In the genomic region with DNA sequence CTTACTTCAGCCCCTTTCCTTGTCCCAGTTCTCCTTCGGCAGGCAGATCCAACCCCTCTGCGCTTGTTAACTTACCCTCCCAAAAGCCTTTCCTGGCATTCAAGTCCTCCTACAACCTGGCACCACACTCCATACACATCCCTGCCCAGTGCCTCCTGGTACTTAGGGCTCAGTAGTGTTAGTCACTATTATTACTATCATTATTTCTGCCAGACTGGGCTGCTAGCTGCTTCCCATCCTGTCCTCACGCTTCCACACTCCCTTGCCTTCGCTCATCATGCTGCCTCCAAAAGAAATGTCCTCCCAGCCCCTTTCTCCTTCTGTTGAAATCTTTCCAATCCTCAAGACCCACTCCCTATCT, we compare ENCODE assay signal across 10 cellular contexts. TPM values are rescaled to one million over a fixed set of nuclear protein-coding genes. Genes with fewer than 3 reads are reported as not detected.
DNase-seq lines count a peak whose midpoint lies in the region; ATAC-seq and TF ChIP-seq lines count a peak whose summit lies in the region.
"Had no signal": no experiment of that assay in that cellular context is flagged by ENCODE, and none has a peak within 500 bp of the region (broad histone marks: within the 10 kb centered on the region; RNA-seq: fewer than 3 reads in every experiment).

No MANE protein-coding gene starts in this region.

- H2AFZ ChIP-seq in mesenchymal stem cell (ENCODE audit: low read depth, low read length), result peak overlapping the region; percentile 10

- 91 to 96% methylated on average over 4 of the region's 4 CpGs for WGBS in body of pancreas, 2 donors
- 79% methylated on average over 2 of the region's 4 CpGs for WGBS in mesenchymal stem cell
- 89 to 94% methylated on average over 2 to 4 of the region's 4 CpGs for WGBS in transverse colon (ENCODE audit: low coverage in 1 of 2), 2 donors

- H3K4me3 ChIP-seq in body of pancreas (no peak overlapping the region), mesenchymal stem cell (ENCODE audit: insufficient read depth in 1 of 2, low read depth in 1 of 2, low read length in 2 of 2) (peak overlapping the region in 1 of 2 experiments; percentile 93), transverse colon (no peak overlapping the region)

- POLR2A ChIA-PET in activated CD8-positive, alpha-beta T cell treated with anti-CD3 and anti-CD28 coated beads for 36 hours (lab: Charles Lee), result interaction anchor here (0.8 to 37.9 kb wide), 3 partner anchors 13 to 39 kb away, joined by 3 to 904 read pairs (median 81); no protein-coding TSS in a partner anchor
- POLR2A ChIA-PET in activated CD8-positive, alpha-beta T cell treated with anti-CD3 and anti-CD28 coated beads, Interleukin-2, amount 10 ng/mL, durations not matched to agents 7 days and 5 days (lab: Charles Lee), result interaction anchor here (1.9 to 20.2 kb wide), 3 partner anchors 9 to 15 kb away, joined by 9 to 642 read pairs (median 272); no protein-coding TSS in a partner anchor

- H3K14ac ChIP-seq in mesenchymal stem cell (ENCODE audit: low read length in 2 of 2), result peak overlapping the region in 1 of 2 experiments; percentile 69

- H4K91ac ChIP-seq in mesenchymal stem cell (ENCODE audit: low read length), result peak overlapping the region; percentile 86

- H4K8ac ChIP-seq in mesenchymal stem cell (ENCODE audit: low read length), result peak overlapping the region; percentile 88

- peak overlapping the region; percentile 99 for H3K27ac Mint-ChIP-seq in activated CD8-positive, alpha-beta T cell treated with anti-CD3 and anti-CD28 coated beads for 36 hours
- H3K27ac Mint-ChIP-seq in activated CD8-positive, alpha-beta T cell treated with anti-CD3 and anti-CD28 coated beads, Interleukin-2, amount 10 ng/mL, durations not matched to agents 7 days and 5 days, result no peak overlapping the region

- DNase-seq in activated CD8-positive, alpha-beta T cell treated with anti-CD3 and anti-CD28 coated beads for 36 hours, result no peak
- no peak for DNase-seq in activated CD8-positive, alpha-beta T cell treated with anti-CD3 and anti-CD28 coated beads, Interleukin-2, amount 10 ng/mL, durations not matched to agents 7 days and 5 days
- DNase-seq in body of pancreas (no peak), mesenchymal stem cell (no peak), transverse colon (no peak), T1000 (lab: John Stamatoyannopoulos, UW) (no peak), dedifferentiated amniotic fluid mesenchymal stem cell (ENCODE audit: extremely low spot score) (no peak), T-helper 9 cell (no peak)
- DNase-seq: BE2C, NCI-H526 had no signal

- H3K4me1 ChIP-seq in body of pancreas (peaks cover 57% of the 10 kb centered on the region), mesenchymal stem cell (ENCODE audit: control insufficient read depth, insufficient read depth, low read depth, low read length) (peaks cover 41% of the 10 kb centered on the region), transverse colon (peaks cover 37 to 78% (median 57%) of the 10 kb centered on the region in 4 donors)

- peak overlapping the region; percentile 81 to 95 (median 94) for H3K27ac ChIP-seq in body of pancreas
- H3K27ac ChIP-seq in mesenchymal stem cell (ENCODE audit: low read length, poor library complexity, severe bottlenecking), result peak overlapping the region; percentile 100
- H3K27ac ChIP-seq in transverse colon, result peak overlapping the region; percentile 93 to 97 (median 96)

- no peaks in the 10 kb centered on the region for H3K27me3 ChIP-seq in body of pancreas
- H3K27me3 ChIP-seq in mesenchymal stem cell (ENCODE audit: control insufficient read depth in 1 of 2, insufficient read depth in 1 of 2, low read length in 2 of 2), result no peaks in the 10 kb centered on the region
- no peaks in the 10 kb centered on the region for H3K27me3 ChIP-seq in transverse colon
- H3K27me3 ChIP-seq: BE2C had no signal

- peak overlapping the region; percentile 83 to 97 for H2BK12ac ChIP-seq in mesenchymal stem cell (ENCODE audit: low read length in 2 of 2)

- H3K79me1 ChIP-seq in mesenchymal stem cell (replicated peaks; ENCODE audit: low read length, poor library complexity, severe bottlenecking), result no peaks in the 10 kb centered on the region

- H2BK120ac ChIP-seq in mesenchymal stem cell (ENCODE audit: low read depth, low read length), result peak overlapping the region; percentile 97

- no peak for ATAC-seq in activated CD8-positive, alpha-beta T cell treated with anti-CD3 and anti-CD28 coated beads for 36 hours
- ATAC-seq in activated CD8-positive, alpha-beta T cell treated with anti-CD3 and anti-CD28 coated beads, Interleukin-2, amount 10 ng/mL, durations not matched to agents 7 days and 5 days, result no peak
- no peak for ATAC-seq in body of pancreas

- no peak for TF ChIP-seq EP300 in transverse colon (IDR thresholded peaks at IDR 0.05; ENCODE audit: low read depth)

- in situ Hi-C loops in transverse colon (cut with MboI; ENCODE audit: low pct_ligation_motif_present in 1 of 4, low pct_unique_long_range_greater_than_20kb in 1 of 4, low sequenced_read_pairs in 3 of 4), result no loop called here

- intact Hi-C loops in activated CD8-positive, alpha-beta T cell treated with anti-CD3 and anti-CD28 coated beads for 36 hours (cut with micrococcal nuclease), result no loop called here
- intact Hi-C loops in body of pancreas (cut with DNase I), result no loop called here
- intact Hi-C loops in transverse colon (cut with DNase I; ENCODE audit: low total_unique reads), result no loop called here

- peak overlapping the region; percentile 60 to 98 for H3K18ac ChIP-seq in mesenchymal stem cell (ENCODE audit: low read depth in 1 of 2, low read length in 2 of 2)

- TF ChIP-seq POLR2A in body of pancreas (IDR thresholded peaks at IDR 0.05), result no peak
- no peak for TF ChIP-seq POLR2A in transverse colon (IDR thresholded peaks at IDR 0.05)

- H2BK5ac ChIP-seq in mesenchymal stem cell (ENCODE audit: low read depth, low read length, poor library complexity, severe bottlenecking), result peak overlapping the region; percentile 94

- peak overlapping the region; percentile 99 for H3K9ac ChIP-seq in mesenchymal stem cell (ENCODE audit: low read length)

- peaks cover 56% of the 10 kb centered on the region for H3K4me1 Mint-ChIP-seq in activated CD8-positive, alpha-beta T cell treated with anti-CD3 and anti-CD28 coated beads for 36 hours (ENCODE audit: low read depth)
- H3K4me1 Mint-ChIP-seq in activated CD8-positive, alpha-beta T cell treated with anti-CD3 and anti-CD28 coated beads, Interleukin-2, amount 10 ng/mL, durations not matched to agents 7 days and 5 days (ENCODE audit: low read depth), result peaks cover 75% of the 10 kb centered on the region

- H2AK5ac ChIP-seq in mesenchymal stem cell (ENCODE audit: low read length, severe bottlenecking), result peak overlapping the region; percentile 99

- H3K9me3 Mint-ChIP-seq in activated CD8-positive, alpha-beta T cell treated with anti-CD3 and anti-CD28 coated beads for 36 hours, result no peaks in the 10 kb centered on the region
- no peaks in the 10 kb centered on the region for H3K9me3 Mint-ChIP-seq in activated CD8-positive, alpha-beta T cell treated with anti-CD3 and anti-CD28 coated beads, Interleukin-2, amount 10 ng/mL, durations not matched to agents 7 days and 5 days (ENCODE audit: insufficient read depth)

- TF ChIP-seq CTCF in activated CD8-positive, alpha-beta T cell treated with anti-CD3 and anti-CD28 coated beads for 36 hours (IDR thresholded peaks at IDR 0.05), result no peak
- TF ChIP-seq CTCF in body of pancreas (IDR thresholded peaks at IDR 0.05) (no peak), transverse colon (IDR thresholded peaks at IDR 0.05) (no peak)

- CTCF ChIA-PET in activated CD8-positive, alpha-beta T cell treated with anti-CD3 and anti-CD28 coated beads for 36 hours (lab: Charles Lee), result interaction anchor here (0.7 to 7.3 kb wide), 5 partner anchors 8 to 114 kb away, joined by 4 to 240 read pairs (median 4); no protein-coding TSS in a partner anchor
- CTCF ChIA-PET in activated CD8-positive, alpha-beta T cell treated with anti-CD3 and anti-CD28 coated beads, Interleukin-2, amount 10 ng/mL, durations not matched to agents 7 days and 5 days (lab: Charles Lee), result interaction anchor here (0.8 to 27.1 kb wide), 5 partner anchors 8 to 13 kb away, joined by 3 to 1049 read pairs (median 8); no protein-coding TSS in a partner anchor

- H3K4me3 Mint-ChIP-seq in activated CD8-positive, alpha-beta T cell treated with anti-CD3 and anti-CD28 coated beads for 36 hours, result peak overlapping the region; percentile 90
- H3K4me3 Mint-ChIP-seq in activated CD8-positive, alpha-beta T cell treated with anti-CD3 and anti-CD28 coated beads, Interleukin-2, amount 10 ng/mL, durations not matched to agents 7 days and 5 days, result no peak overlapping the region

- no peak overlapping the region for H3K23ac ChIP-seq in mesenchymal stem cell (ENCODE audit: low read length in 2 of 2)

- peak overlapping the region; percentile 93 to 94 for H3K4ac ChIP-seq in mesenchymal stem cell (ENCODE audit: low read depth in 1 of 2, low read length in 2 of 2)

- H3K27me3 Mint-ChIP-seq in activated CD8-positive, alpha-beta T cell treated with anti-CD3 and anti-CD28 coated beads for 36 hours, result no peaks in the 10 kb centered on the region
- H3K27me3 Mint-ChIP-seq in activated CD8-positive, alpha-beta T cell treated with anti-CD3 and anti-CD28 coated beads, Interleukin-2, amount 10 ng/mL, durations not matched to agents 7 days and 5 days (ENCODE audit: low read depth), result no peaks in the 10 kb centered on the region

- H3K36me3 ChIP-seq in body of pancreas (replicated peaks in 1 of 2; ENCODE audit: insufficient read depth in 1 of 2, low read depth in 2 of 2), result no peaks in the 10 kb centered on the region
- peaks cover 6% of the 10 kb centered on the region in 2 experiments for H3K36me3 ChIP-seq in mesenchymal stem cell (ENCODE audit: control insufficient read depth in 1 of 2, insufficient read depth in 2 of 2, low read depth in 1 of 2, low read length in 2 of 2)
- no peaks in the 10 kb centered on the region for H3K36me3 ChIP-seq in transverse colon
- H3K36me3 ChIP-seq: BE2C had no signal

- peak overlapping the region; percentile 93 for H2BK15ac ChIP-seq in mesenchymal stem cell (ENCODE audit: low read depth, poor library complexity, severe bottlenecking)

- H3K9me3 ChIP-seq in body of pancreas (no peaks in the 10 kb centered on the region), mesenchymal stem cell (ENCODE audit: control insufficient read depth, low read length) (no peaks in the 10 kb centered on the region), transverse colon (no peaks in the 10 kb centered on the region)
- H3K9me3 ChIP-seq: BE2C had no signal

- no peak overlapping the region for H3K4me2 ChIP-seq in mesenchymal stem cell (ENCODE audit: low read length, poor library complexity, severe bottlenecking)

- H3K36me3 Mint-ChIP-seq in activated CD8-positive, alpha-beta T cell treated with anti-CD3 and anti-CD28 coated beads for 36 hours (ENCODE audit: low read depth), result peaks cover 32% of the 10 kb centered on the region
- peaks cover 23% of the 10 kb centered on the region for H3K36me3 Mint-ChIP-seq in activated CD8-positive, alpha-beta T cell treated with anti-CD3 and anti-CD28 coated beads, Interleukin-2, amount 10 ng/mL, durations not matched to agents 7 days and 5 days (ENCODE audit: low read depth)

RNA-seq across cellular contexts. Expression of gene HDAC7, which starts 1.6 kb away (rescaled TPM):
- 100 to 1,000 TPM; 373 to 382 TPM for total RNA-seq in activated CD8-positive, alpha-beta T cell treated with anti-CD3 and anti-CD28 coated beads for 36 hours
- total RNA-seq in activated CD8-positive, alpha-beta T cell treated with anti-CD3 and anti-CD28 coated beads, Interleukin-2, amount 10 ng/mL, durations not matched to agents 7 days and 5 days, result 100 to 1,000 TPM; 180 to 207 TPM
- 10 to 100 TPM; 26.2 to 26.7 TPM for total RNA-seq in body of pancreas
- polyA plus RNA-seq in mesenchymal stem cell (2013, experiment 1 of 2), result 50.4 TPM
- 47.9 TPM for polyA plus RNA-seq in mesenchymal stem cell (2013, experiment 2 of 2)
- total RNA-seq in transverse colon, result 100 to 1,000 TPM in 1 of 4 donors, 10 to 100 TPM in 3; 19.4 to 133 (median 28.3) TPM

RNA-seq across cellular contexts. Expression of gene SLC48A1, which starts 48.3 kb away (rescaled TPM):
- total RNA-seq in activated CD8-positive, alpha-beta T cell treated with anti-CD3 and anti-CD28 coated beads for 36 hours, result 10 to 100 TPM in 1 of 2 experiments, 1 to 10 TPM in 1; 8.8 to 10.2 TPM
- total RNA-seq in activated CD8-positive, alpha-beta T cell treated with anti-CD3 and anti-CD28 coated beads, Interleukin-2, amount 10 ng/mL, durations not matched to agents 7 days and 5 days, result 1 to 10 TPM; 7.0 to 8.1 TPM
- 10 to 100 TPM; 12.7 to 22.1 TPM for total RNA-seq in body of pancreas
- 8.4 TPM for polyA plus RNA-seq in mesenchymal stem cell (2013, experiment 1 of 2)
- polyA plus RNA-seq in mesenchymal stem cell (2013, experiment 2 of 2), result 8.3 TPM
- 10 to 100 TPM; 19.9 to 76.7 (median 23.1) TPM for total RNA-seq in transverse colon
